ENCODE assay signal across 24 cellular contexts in the genomic region with DNA sequence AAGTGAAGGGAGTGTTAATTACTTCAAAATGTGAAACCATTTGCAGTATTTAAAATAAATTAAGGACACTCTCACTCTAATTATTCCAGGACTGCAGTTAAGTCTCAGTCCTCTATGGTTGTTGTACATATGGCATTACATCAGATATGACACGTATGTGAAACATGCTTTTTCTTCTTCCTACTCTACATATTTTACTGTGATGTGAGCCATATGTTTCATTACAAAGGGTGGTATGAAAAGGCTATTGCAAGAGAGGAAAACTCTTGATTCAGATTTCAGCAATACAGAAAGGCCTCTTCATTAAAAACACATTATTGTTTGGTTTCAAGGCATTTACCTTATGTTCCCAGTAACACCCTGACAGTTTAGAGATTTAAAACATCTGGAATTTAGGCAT.
"Had no signal": no experiment of that assay in that cellular context is flagged by ENCODE, and none has a peak within 500 bp of the region (broad histone marks: within the 10 kb centered on the region; RNA-seq: fewer than 3 reads in every experiment).

No MANE protein-coding gene starts in this region.

- H3K27ac ChIP-seq: dorsolateral prefrontal cortex, gastroesophageal sphincter, heart right ventricle, prostate gland, right atrium auricular region, tibial nerve had no signal

- H3K9me3 ChIP-seq: gastroesophageal sphincter, prostate gland, right atrium auricular region, tibial nerve had no signal

- FAIRE-seq: urothelium cell line had no signal

- DNase-seq: activated CD4-positive, alpha-beta memory T cell treated with anti-CD3 and anti-CD28 coated beads, Interleukin-2, amount 10 ng/mL, durations not matched to agents 7 days and 5 days; activated CD4-positive, alpha-beta T cell treated with anti-CD3 and anti-CD28 coated beads for 48 hours; activated CD4-positive, CD25-positive, alpha-beta regulatory T cell; activated naive CD4-positive, alpha-beta T cell; activated naive CD8-positive, alpha-beta T cell treated with anti-CD3 and anti-CD28 coated beads for 36 hours; activated T-cell treated with anti-CD3 and anti-CD28 coated beads, Interleukin-2, amount 50 U/mL, for 1 hour; amniotic stem cell; caudate nucleus; dorsolateral prefrontal cortex; endodermal cell; erythroblast; heart right ventricle; immature natural killer cell; kidney glomerular epithelial cell; naive thymus-derived CD4-positive, alpha-beta T cell; stimulated activated CD4-positive, alpha-beta T cell treated with anti-CD3 and anti-CD28 coated beads, Interleukin-2, amount 100 ng/mL, for 24 hours; stimulated activated naive CD8-positive, alpha-beta T cell treated with anti-CD3 and anti-CD28 coated beads, Interleukin-15, Interleukin-2, amounts not matched to agents 100 U/mL and 50 U/mL, for 24 hours; substantia nigra had no signal

- H3K4me3 ChIP-seq: dorsolateral prefrontal cortex, gastroesophageal sphincter, heart right ventricle, prostate gland, right atrium auricular region, tibial nerve had no signal

- H3K27me3 ChIP-seq: dorsolateral prefrontal cortex, gastroesophageal sphincter, heart right ventricle, right atrium auricular region, tibial nerve had no signal

- ATAC-seq: activated T-helper 17 cell treated with anti-CD3 and anti-CD28 coated beads, Interleukin-2, amount 50 U/mL, for 72 hours; gastroesophageal sphincter; heart right ventricle; naive thymus-derived CD4-positive, alpha-beta T cell; stimulated activated naive CD8-positive, alpha-beta T cell treated with anti-CD3 and anti-CD28 coated beads, Interleukin-15, Interleukin-2, amounts not matched to agents 100 U/mL and 50 U/mL, for 24 hours had no signal

- H3K4me1 ChIP-seq: gastroesophageal sphincter, heart right ventricle, prostate gland, right atrium auricular region, tibial nerve had no signal

- H3K36me3 ChIP-seq: gastroesophageal sphincter, heart right ventricle, prostate gland, right atrium auricular region, tibial nerve had no signal
